In genomic region chr1:25870614-25871013, GRCh38 we compare ENCODE assay signal across 10 cellular contexts.
"Had no signal": no experiment of that assay in that cellular context is flagged by ENCODE, and none has a peak within 500 bp of the region (broad histone marks: within the 10 kb centered on the region; RNA-seq: fewer than 3 reads in every experiment).

No MANE protein-coding gene starts in this region.

- H3K9me3 ChIP-seq: adrenal gland had no signal

- DNase-seq: activated CD4-positive, alpha-beta T cell treated with anti-CD3 and anti-CD28 coated beads, Interleukin-2, amount 50 U/mL, for 1 hour; activated naive CD4-positive, alpha-beta T cell treated with anti-CD3 and anti-CD28 coated beads, Interleukin-2, amount 10 ng/mL, durations not matched to agents 7 days and 5 days; cortex of kidney; endodermal cell; hippocampal formation; kidney glomerular epithelial cell; midbrain; naive B cell had no signal

- H3K4me3 ChIP-seq: adrenal gland, skin epidermis had no signal

- H3K27me3 ChIP-seq: adrenal gland had no signal
